8 cellular contexts compared by ENCODE assay signal in genomic region chr19:1862424-1863307, GRCh38. TPM values are rescaled to one million over a fixed set of nuclear protein-coding genes. Genes with fewer than 3 reads are reported as not detected.
DNase-seq lines count a peak whose midpoint lies in the region; ATAC-seq and TF ChIP-seq lines count a peak whose summit lies in the region.

No MANE protein-coding gene starts in this region.

- no peak overlapping the region for H2AFZ ChIP-seq in KMS-11 (ENCODE audit: low read depth)

- H3K36me3 Mint-ChIP-seq in activated CD8-positive, alpha-beta T cell treated with anti-CD3 and anti-CD28 coated beads for 36 hours (ENCODE audit: low read depth) = peaks cover 11% of the 10 kb centered on the region

- H3K9me3 ChIP-seq in AG04450 (ENCODE audit: control insufficient read depth, insufficient read depth, low read length) (no peaks in the 10 kb centered on the region), ovary (no peaks in the 10 kb centered on the region)

- no peaks in the 10 kb centered on the region for H3K27me3 Mint-ChIP-seq in activated CD8-positive, alpha-beta T cell treated with anti-CD3 and anti-CD28 coated beads for 36 hours

- H3K79me2 ChIP-seq in KMS-11 (ENCODE audit: insufficient read depth, low read depth) = peaks cover 41% of the 10 kb centered on the region

- POLR2A ChIA-PET in AG04450 (lab: Yijun Ruan, JAX) = no interaction called here
- POLR2A ChIA-PET in activated CD8-positive, alpha-beta T cell treated with anti-CD3 and anti-CD28 coated beads for 36 hours (lab: Charles Lee) = no interaction called here

- peaks cover 39% of the 10 kb centered on the region for H3K4me1 Mint-ChIP-seq in activated CD8-positive, alpha-beta T cell treated with anti-CD3 and anti-CD28 coated beads for 36 hours (ENCODE audit: low read depth)

- no peak for TF ChIP-seq EP300 in ovary (IDR thresholded peaks at IDR 0.05)

- TF ChIP-seq CTCF in AG04450 (IDR thresholded peaks at IDR 0.05; ENCODE audit: low read depth, low read length) (no peak), KMS-11 (conservative IDR thresholded peaks at IDR 0.05; ENCODE audit: low read depth, low read length) (no peak), epithelial cell of proximal tubule (conservative IDR thresholded peaks at IDR 0.05; ENCODE audit: low read depth, low read length) (no peak), ovary (IDR thresholded peaks at IDR 0.05) (no peak)
- TF ChIP-seq CTCF in activated CD8-positive, alpha-beta T cell treated with anti-CD3 and anti-CD28 coated beads for 36 hours (IDR thresholded peaks at IDR 0.05) = no peak

- H3K4me3 ChIP-seq in AG04450 (ENCODE audit: low read depth, low read length) (peak overlapping the region; percentile 81), KMS-11 (IDR thresholded peaks at IDR 0.05; ENCODE audit: insufficient read depth, low read depth, low read length) (no peak overlapping the region), epithelial cell of proximal tubule (ENCODE audit: low read depth, low read length) (peak overlapping the region; percentile 92), ovary (peak overlapping the region; percentile 79)

- H3K4me3 Mint-ChIP-seq in activated CD8-positive, alpha-beta T cell treated with anti-CD3 and anti-CD28 coated beads for 36 hours = peak overlapping the region; percentile 95

- H3K27ac ChIP-seq in AG04450 (ENCODE audit: low read depth, low read length) (no peak overlapping the region), KMS-11 (no peak overlapping the region), ovary (peak overlapping the region; percentile 41 to 61)

- H3K4me1 ChIP-seq in KMS-11 (ENCODE audit: low read depth, poor library complexity, severe bottlenecking) = no peaks in the 10 kb centered on the region
- peaks cover 18% of the 10 kb centered on the region for H3K4me1 ChIP-seq in ovary (ENCODE audit: insufficient read depth)

- CTCF ChIA-PET in AG04450 (lab: Charles Lee) = no interaction called here
- CTCF ChIA-PET in activated CD8-positive, alpha-beta T cell treated with anti-CD3 and anti-CD28 coated beads for 36 hours (lab: Charles Lee) = no interaction called here

- H3K4me2 ChIP-seq in KMS-11 = peak overlapping the region; percentile 64

- ATAC-seq in GM18867 (IDR thresholded peaks at IDR 0.05; ENCODE audit: unreplicated experiment) (peak; percentile 15), left lobe of liver (no peak), GM21723 (IDR thresholded peaks at IDR 0.05; ENCODE audit: unreplicated experiment) (no peak)
- ATAC-seq in activated CD8-positive, alpha-beta T cell treated with anti-CD3 and anti-CD28 coated beads for 36 hours = no peak

- H4K20me1 ChIP-seq in KMS-11 (ENCODE audit: insufficient read depth) = no peaks in the 10 kb centered on the region

- no peak for DNase-seq in AG04450 (ENCODE audit: low read depth, low spot score)
- DNase-seq in activated CD8-positive, alpha-beta T cell treated with anti-CD3 and anti-CD28 coated beads for 36 hours = peak; percentile 61
- no peak for DNase-seq in epithelial cell of proximal tubule (ENCODE audit: low read depth)
- DNase-seq in ovary = peak in 4 of 5 donors; percentile 68 to 79 (median 73)
- DNase-seq in left lobe of liver (ENCODE audit: low spot score) = no peak

- H3K27ac Mint-ChIP-seq in activated CD8-positive, alpha-beta T cell treated with anti-CD3 and anti-CD28 coated beads for 36 hours = peak overlapping the region; percentile 92

- no peak for TF ChIP-seq POLR2A in ovary (IDR thresholded peaks at IDR 0.05)

- H3K27me3 ChIP-seq in AG04450 (ENCODE audit: control insufficient read depth, insufficient read depth, low read length) (no peaks in the 10 kb centered on the region), KMS-11 (ENCODE audit: insufficient read depth, low read depth) (no peaks in the 10 kb centered on the region), ovary (no peaks in the 10 kb centered on the region)

- H3K9ac ChIP-seq in KMS-11 = peak overlapping the region; percentile 43; the same call in 1 of the 2 replicates

- no peaks in the 10 kb centered on the region for H3K36me3 ChIP-seq in KMS-11 (ENCODE audit: insufficient read depth)
- no peaks in the 10 kb centered on the region for H3K36me3 ChIP-seq in ovary

- WGBS in ovary, 3 donors = 1% methylated on average over 62 to 106 of the region's 106 CpGs

- H3K9me3 Mint-ChIP-seq in activated CD8-positive, alpha-beta T cell treated with anti-CD3 and anti-CD28 coated beads for 36 hours = no peaks in the 10 kb centered on the region

- intact Hi-C loops in activated CD8-positive, alpha-beta T cell treated with anti-CD3 and anti-CD28 coated beads for 36 hours (cut with micrococcal nuclease) = no loop called here
- intact Hi-C loops in ovary (cut with DNase I) = no loop called here

RNA-seq across cellular contexts. Expression of gene KLF16, which starts 0.7 kb away (rescaled TPM):
- 3.4 and 4.4 TPM in 2 replicates for polyA plus RNA-seq in AG04450 (2011; rRNA removed)
- 2.7 and 3.0 TPM in 2 replicates for polyA minus RNA-seq in AG04450 (2011; rRNA and poly(A)+ RNA removed)
- total RNA-seq in activated CD8-positive, alpha-beta T cell treated with anti-CD3 and anti-CD28 coated beads for 36 hours = 10 to 100 TPM; 25.6 to 27.7 TPM
- total RNA-seq in epithelial cell of proximal tubule = 28.1 and 28.8 TPM in 2 replicates
- total RNA-seq in ovary = 10 to 100 TPM in 6 of 7 donors, 1 to 10 TPM in 1; 4.2 to 26.6 (median 14.4) TPM
- polyA plus RNA-seq in ovary = 1 to 10 TPM in 1 of 2 donors, under 1 TPM in 1; 0.63 to 5.4 TPM
- total RNA-seq in left lobe of liver = 11.9 TPM

RNA-seq across cellular contexts. Expression of gene REXO1, which starts 14.4 kb away (rescaled TPM):
- polyA plus RNA-seq in AG04450 (2011; rRNA removed) = 5.4 and 8.4 TPM in 2 replicates
- polyA minus RNA-seq in AG04450 (2011; rRNA and poly(A)+ RNA removed) = 7.1 and 9.0 TPM in 2 replicates
- 10 to 100 TPM; 43.4 to 46.8 TPM for total RNA-seq in activated CD8-positive, alpha-beta T cell treated with anti-CD3 and anti-CD28 coated beads for 36 hours
- 14.5 and 18.4 TPM in 2 replicates for total RNA-seq in epithelial cell of proximal tubule
- 10 to 100 TPM; 14.9 to 46.7 (median 30.4) TPM for total RNA-seq in ovary
- 10 to 100 TPM in 1 of 2 donors, 1 to 10 TPM in 1; 4.8 to 21.5 TPM for polyA plus RNA-seq in ovary
- total RNA-seq in left lobe of liver = 19.3 TPM

RNA-seq across cellular contexts. Expression of gene ABHD17A, which starts 22.6 kb away (rescaled TPM):
- polyA plus RNA-seq in AG04450 (2011; rRNA removed) (30.8 and 54.5 TPM in 2 replicates), ovary (10 to 100 TPM in 1 of 2 donors, under 1 TPM in 1; 0.57 to 65.6 TPM)
- 8.1 TPM in 2 replicates for polyA minus RNA-seq in AG04450 (2011; rRNA and poly(A)+ RNA removed)
- total RNA-seq in activated CD8-positive, alpha-beta T cell treated with anti-CD3 and anti-CD28 coated beads for 36 hours = 100 to 1,000 TPM; 112 to 113 TPM
- total RNA-seq in epithelial cell of proximal tubule (83.4 and 112 TPM in 2 replicates), ovary (10 to 100 TPM; 54.2 to 87.3 (median 65.4) TPM), left lobe of liver (29.4 TPM)

RNA-seq across cellular contexts. Expression of gene ADAT3, which starts 42.5 kb away (rescaled TPM):
- polyA plus RNA-seq in AG04450 (2011; rRNA removed) (0.35 and 0.55 TPM in 2 replicates), ovary (1 to 10 TPM in 1 of 2 donors, not detected in 1; 2.3 TPM)
- polyA minus RNA-seq in AG04450 (2011; rRNA and poly(A)+ RNA removed) = 0.17 and 0.37 TPM in 2 replicates
- 1 to 10 TPM; 5.3 to 6.7 TPM for total RNA-seq in activated CD8-positive, alpha-beta T cell treated with anti-CD3 and anti-CD28 coated beads for 36 hours
- total RNA-seq in epithelial cell of proximal tubule (10.3 and 12.6 TPM in 2 replicates), ovary (10 to 100 TPM in 1 of 7 donors, 1 to 10 TPM in 6; 2.6 to 13.7 (median 4.6) TPM), left lobe of liver (4.5 TPM)

RNA-seq across cellular contexts. Expression of gene SCAMP4, which starts 42.5 kb away (rescaled TPM):
- polyA plus RNA-seq in AG04450 (2011; rRNA removed) (6.7 and 10.7 TPM in 2 replicates), ovary (10 to 100 TPM; 11.7 to 31.1 TPM)
- 9.7 and 12.6 TPM in 2 replicates for polyA minus RNA-seq in AG04450 (2011; rRNA and poly(A)+ RNA removed)
- total RNA-seq in activated CD8-positive, alpha-beta T cell treated with anti-CD3 and anti-CD28 coated beads for 36 hours = 10 to 100 TPM; 23.1 to 25.1 TPM
- total RNA-seq in epithelial cell of proximal tubule (108 and 134 TPM in 2 replicates), ovary (10 to 100 TPM; 32.0 to 87.0 (median 62.6) TPM), left lobe of liver (23.9 TPM)

Comparison
In these comparisons a context has a peak if more than half of its experiments do, and no peak if none do; other contexts are left out.
1. DNase-seq: peak in activated CD8-positive, alpha-beta T cell treated with anti-CD3 and anti-CD28 coated beads for 36 hours (single experiment) and ovary (4 of 5); none in AG04450 (single experiment), epithelial cell of proximal tubule (single experiment) and left lobe of liver (single experiment).
2. H3K27ac ChIP-seq: peak in ovary (2 of 2); none in AG04450 (single experiment) and KMS-11 (single experiment).